Comparison of ENCODE assay signal across 8 cellular contexts in genomic region chr12:54390668-54391551, GRCh38. TPM values are rescaled to one million over a fixed set of nuclear protein-coding genes. Genes with fewer than 3 reads are reported as not detected.
DNase-seq lines count a peak whose midpoint lies in the region; FAIRE-seq and TF ChIP-seq lines count a peak whose summit lies in the region.

No MANE protein-coding gene starts in this region.

- no peak for TF ChIP-seq POLR2A in GM12892 (IDR thresholded peaks at IDR 0.05; ENCODE audit: low read depth, low read length)

- H3K27me3 Mint-ChIP-seq in T-helper 2 cell treated with Interferon-gamma antibody and Interleukin-4, amounts not matched to agents 5 μg/mL and 100 μg/mL, for 36 hours (ENCODE audit: low read depth) = no peaks in the 10 kb centered on the region

- no peaks in the 10 kb centered on the region for H3K9me3 Mint-ChIP-seq in T-helper 2 cell treated with Interferon-gamma antibody and Interleukin-4, amounts not matched to agents 5 μg/mL and 100 μg/mL, for 36 hours

- peak overlapping the region; percentile 45 for H3K4me3 Mint-ChIP-seq in T-helper 2 cell treated with Interferon-gamma antibody and Interleukin-4, amounts not matched to agents 5 μg/mL and 100 μg/mL, for 36 hours

- peak overlapping the region; percentile 26 for H3K4me3 ChIP-seq in astrocyte of the spinal cord (ENCODE audit: low read depth, low read length)

- H3K36me3 Mint-ChIP-seq in T-helper 2 cell treated with Interferon-gamma antibody and Interleukin-4, amounts not matched to agents 5 μg/mL and 100 μg/mL, for 36 hours (ENCODE audit: low read depth) = peaks cover 29% of the 10 kb centered on the region

- in situ Hi-C loops in astrocyte of the spinal cord (cut with HindIII; ENCODE audit: low sequenced_read_pairs) = no loop called here

- peaks cover 19% of the 10 kb centered on the region for H3K4me1 Mint-ChIP-seq in T-helper 2 cell treated with Interferon-gamma antibody and Interleukin-4, amounts not matched to agents 5 μg/mL and 100 μg/mL, for 36 hours (ENCODE audit: low read depth)

- no peak overlapping the region for H3K27ac Mint-ChIP-seq in T-helper 2 cell treated with Interferon-gamma antibody and Interleukin-4, amounts not matched to agents 5 μg/mL and 100 μg/mL, for 36 hours

- no peak for FAIRE-seq in GM12892 (lab: Jason Lieb, UNC)

- DNase-seq in GM12892 (ENCODE audit: insufficient read length) = peak; percentile 89
- peak; percentile 52 to 64 for DNase-seq in Kasumi-1 (lab: John Stamatoyannopoulos, UW)
- DNase-seq in T-helper 2 cell treated with Interferon-gamma antibody and Interleukin-4, amounts not matched to agents 5 μg/mL and 100 μg/mL, for 36 hours (ENCODE audit: low spot score) = peak; percentile 52
- no peak for DNase-seq in astrocyte of the spinal cord (ENCODE audit: low read depth, low spot score)
- peak; percentile 33 for DNase-seq in kidney tubule cell (ENCODE audit: low spot score)
- peak; percentile 37 for DNase-seq in stimulated activated CD8-positive, alpha-beta memory T cell treated with anti-CD3 and anti-CD28 coated beads, Interleukin-15, amount 100 ng/mL, for 1 hour (ENCODE audit: low read depth)
- DNase-seq in GOT3 (lab: John Stamatoyannopoulos, UW) = no peak
- no peak for DNase-seq in RKO (ENCODE audit: low spot score)

- peak; percentile 15 for TF ChIP-seq CTCF in astrocyte of the spinal cord (IDR thresholded peaks at IDR 0.05; ENCODE audit: low read depth, low read length)

RNA-seq across cellular contexts. Expression of gene ZNF385A, which starts 6.4 kb away (rescaled TPM):
- 1.1 TPM for polyA plus RNA-seq in GM12892 (2012; ENCODE audit: missing spikeins)

RNA-seq across cellular contexts. Expression of gene GPR84, which starts 26.6 kb away (rescaled TPM):
- polyA plus RNA-seq in GM12892 (2012; ENCODE audit: missing spikeins) = 1.9 TPM

RNA-seq across cellular contexts. Expression of gene ITGA5, which starts 28.2 kb away (rescaled TPM):
- 1.8 TPM for polyA plus RNA-seq in GM12892 (2012; ENCODE audit: missing spikeins)

Comparison
In these comparisons a context has a peak if more than half of its experiments do, and no peak if none do; other contexts are left out.
1. DNase-seq: peak in GM12892 (single experiment), Kasumi-1 (2 of 2), T-helper 2 cell treated with Interferon-gamma antibody and Interleukin-4, amounts not matched to agents 5 μg/mL and 100 μg/mL, for 36 hours (single experiment), kidney tubule cell (single experiment) and stimulated activated CD8-positive, alpha-beta memory T cell treated with anti-CD3 and anti-CD28 coated beads, Interleukin-15, amount 100 ng/mL, for 1 hour (single experiment); none in astrocyte of the spinal cord (single experiment), GOT3 (single experiment) and RKO (single experiment).